2 cellular contexts compared by ENCODE assay signal in genomic region chr15:45660231-45660979, GRCh38.
TF ChIP-seq lines count a peak whose summit lies in the region.

No MANE protein-coding gene starts in this region.

TF ChIP-seq in WTC11, 78 proteins besides CTCF, POLR2A, EP300 and RAD21 (continued from another document):
- TF ChIP-seq, protein P1, sequence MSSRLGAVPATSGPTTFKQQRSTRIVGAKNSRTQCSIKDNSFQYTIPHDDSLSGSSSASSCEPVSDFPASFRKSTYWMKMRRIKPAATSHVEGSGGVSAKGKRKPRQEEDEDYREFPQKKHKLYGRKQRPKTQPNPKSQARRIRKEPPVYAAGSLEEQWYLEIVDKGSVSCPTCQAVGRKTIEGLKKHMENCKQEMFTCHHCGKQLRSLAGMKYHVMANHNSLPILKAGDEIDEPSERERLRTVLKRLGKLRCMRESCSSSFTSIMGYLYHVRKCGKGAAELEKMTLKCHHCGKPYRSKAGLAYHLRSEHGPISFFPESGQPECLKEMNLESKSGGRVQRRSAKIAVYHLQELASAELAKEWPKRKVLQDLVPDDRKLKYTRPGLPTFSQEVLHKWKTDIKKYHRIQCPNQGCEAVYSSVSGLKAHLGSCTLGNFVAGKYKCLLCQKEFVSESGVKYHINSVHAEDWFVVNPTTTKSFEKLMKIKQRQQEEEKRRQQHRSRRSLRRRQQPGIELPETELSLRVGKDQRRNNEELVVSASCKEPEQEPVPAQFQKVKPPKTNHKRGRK (CRISPR knock-in tag; IDR thresholded peaks at IDR 0.05; ENCODE audit: borderline replicate concordance): no peak
- TF ChIP-seq NFATC4 (CRISPR knock-in tag; IDR thresholded peaks at IDR 0.05): no peak
- TF ChIP-seq, protein P2, sequence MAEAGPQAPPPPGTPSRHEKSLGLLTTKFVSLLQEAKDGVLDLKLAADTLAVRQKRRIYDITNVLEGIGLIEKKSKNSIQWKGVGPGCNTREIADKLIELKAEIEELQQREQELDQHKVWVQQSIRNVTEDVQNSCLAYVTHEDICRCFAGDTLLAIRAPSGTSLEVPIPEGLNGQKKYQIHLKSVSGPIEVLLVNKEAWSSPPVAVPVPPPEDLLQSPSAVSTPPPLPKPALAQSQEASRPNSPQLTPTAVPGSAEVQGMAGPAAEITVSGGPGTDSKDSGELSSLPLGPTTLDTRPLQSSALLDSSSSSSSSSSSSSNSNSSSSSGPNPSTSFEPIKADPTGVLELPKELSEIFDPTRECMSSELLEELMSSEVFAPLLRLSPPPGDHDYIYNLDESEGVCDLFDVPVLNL (CRISPR knock-in tag; IDR thresholded peaks at IDR 0.05; ENCODE audit: borderline replicate concordance, low read depth): no peak
- TF ChIP-seq ETV6 (CRISPR knock-in tag; IDR thresholded peaks at IDR 0.05): no peak
- TF ChIP-seq ZNF263 (CRISPR knock-in tag; IDR thresholded peaks at IDR 0.05; ENCODE audit: low read depth): no peak
- TF ChIP-seq PRDM15 (CRISPR knock-in tag; IDR thresholded peaks at IDR 0.05): no peak
- no peak for TF ChIP-seq IRF2 (CRISPR knock-in tag; IDR thresholded peaks at IDR 0.05; ENCODE audit: borderline replicate concordance, low read depth)

TF ChIP-seq in SK-N-SH treated with all-trans-retinoic acid at 6 μM for 48 hours, 23 proteins besides CTCF, POLR2A, EP300 and RAD21 (continued from another document):
- no peak for TF ChIP-seq SNAI2 (CRISPR knock-in tag; IDR thresholded peaks at IDR 0.05)
